Comparison of ENCODE assay signal across 8 cellular contexts in the genomic region with DNA sequence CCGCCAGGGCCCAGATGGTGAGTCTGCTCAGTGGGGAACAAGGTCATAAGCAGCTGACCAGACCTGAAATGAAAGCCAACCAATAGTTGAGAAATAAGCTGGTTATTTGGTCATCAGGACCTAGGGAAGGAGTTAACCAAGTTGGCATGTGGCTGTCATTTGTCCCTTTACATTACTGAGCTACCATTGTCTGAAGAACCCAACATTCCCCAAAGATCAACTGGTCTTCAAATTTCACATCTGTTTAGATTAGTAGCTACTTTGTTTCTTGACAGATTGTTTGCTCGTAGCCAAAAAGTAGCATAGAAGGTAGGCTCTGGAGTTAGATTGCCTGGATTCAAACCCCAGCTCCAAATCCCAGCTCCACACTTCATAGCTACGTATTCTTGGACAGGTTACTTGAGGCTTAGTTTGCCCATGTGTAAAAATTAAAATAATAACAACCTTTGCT. TPM values are rescaled to one million over a fixed set of nuclear protein-coding genes. Genes with fewer than 3 reads are reported as not detected.
A peak's percentile ranks its signal among the peaks of the same experiment; 100 is the strongest.
DNase-seq lines count a peak whose midpoint lies in the region; FAIRE-seq and TF ChIP-seq lines count a peak whose summit lies in the region.

No MANE protein-coding gene starts in this region.

- no peak for FAIRE-seq in D721Med (lab: Jason Lieb, UNC)

- peaks cover 16% of the 10 kb centered on the region for H3K4me1 ChIP-seq in neural progenitor cell

- H2AFZ ChIP-seq in neural progenitor cell (replicated peaks), result no peak overlapping the region

- peaks cover 34% of the 10 kb centered on the region for H3F3A ChIP-seq in neural progenitor cell (ENCODE audit: low read depth)

- H3K27me3 ChIP-seq in dorsolateral prefrontal cortex, result no peaks in the 10 kb centered on the region
- no peaks in the 10 kb centered on the region for H3K27me3 ChIP-seq in neural progenitor cell

- H3K27me3 Mint-ChIP-seq in CD14-positive monocyte (ENCODE audit: low read depth in 3 of 3) (no peaks in the 10 kb centered on the region), neural progenitor cell (ENCODE audit: insufficient read depth, low read depth) (peaks cover 6% of the 10 kb centered on the region), endothelial cell (ENCODE audit: unreplicated experiment) (peaks cover 2% of the 10 kb centered on the region)

- peak overlapping the region; percentile 79 for H3K4me2 ChIP-seq in neural progenitor cell

- H3K36me3 Mint-ChIP-seq in CD14-positive monocyte (peaks cover 11 to 23% of the 10 kb centered on the region in 2 donors), neural progenitor cell (peaks cover 13% of the 10 kb centered on the region), endothelial cell (ENCODE audit: low read depth, unreplicated experiment) (no peaks in the 10 kb centered on the region)

- no peaks in the 10 kb centered on the region for H3K36me3 ChIP-seq in neural progenitor cell

- H3K27ac ChIP-seq in dorsolateral prefrontal cortex (peak overlapping the region in 48 of 59 donors; percentile 73 to 96 (median 91)), neural progenitor cell (no peak overlapping the region)

- no peak for TF ChIP-seq CTCF in CD14-positive monocyte (IDR thresholded peaks at IDR 0.05)
- no peak for TF ChIP-seq CTCF in dorsolateral prefrontal cortex (IDR thresholded peaks at IDR 0.05 in 54 of 56, conservative IDR thresholded peaks at IDR 0.05 in 2 of 56; ENCODE audit: low read depth in 1 of 56, partially characterized antibody in 56 of 56)
- no peak for TF ChIP-seq CTCF in neural progenitor cell (IDR thresholded peaks at IDR 0.05)
- TF ChIP-seq CTCF in endothelial cell (IDR thresholded peaks at IDR 0.05; ENCODE audit: unreplicated experiment), result no peak
- no peak for TF ChIP-seq CTCF in D721Med (IDR thresholded peaks at IDR 0.05; ENCODE audit: insufficient read depth, missing control alignments)

- intact Hi-C loops in CD14-positive monocyte (cut with micrococcal nuclease) (loop anchor here (5.0 to 10.0 kb wide), 6 partner anchors 54 to 406 kb away; partner anchors contain the start of genes C6orf47 (in 1 of the 2), CLIC1 (in 1 of the 2), GPANK1 (in 1 of the 2) and MICB (in 1 of the 2)), dorsolateral prefrontal cortex (cut with DNase I) (loop anchor here (5.0 to 10.0 kb wide), 6 partner anchors 34 to 416 kb away; partner anchors contain the start of genes EHMT2 (in 1 of the 2), LTB (in 1 of the 2) and VARS1 (in 1 of the 2))

- no peaks in the 10 kb centered on the region for H3K9me3 Mint-ChIP-seq in CD14-positive monocyte
- no peaks in the 10 kb centered on the region for H3K9me3 Mint-ChIP-seq in neural progenitor cell
- H3K9me3 Mint-ChIP-seq in endothelial cell (ENCODE audit: unreplicated experiment), result no peaks in the 10 kb centered on the region

- H3K4me3 ChIP-seq in dorsolateral prefrontal cortex (peak overlapping the region in 58 of 59 donors; percentile 48 to 82 (median 68)), neural progenitor cell (peak overlapping the region; percentile 51)

- H3K4me1 Mint-ChIP-seq in CD14-positive monocyte (peaks cover 46% of the 10 kb centered on the region), neural progenitor cell (peaks cover 38% of the 10 kb centered on the region), endothelial cell (ENCODE audit: unreplicated experiment) (peaks cover 10% of the 10 kb centered on the region)

- peaks cover 32% of the 10 kb centered on the region for H3K79me2 ChIP-seq in neural progenitor cell (ENCODE audit: low read depth)

- no peak for DNase-seq in CD14-positive monocyte (ENCODE audit: low spot score)
- peak; percentile 23 for DNase-seq in MV-4-11 (lab: John Stamatoyannopoulos, UW)
- DNase-seq in dorsolateral prefrontal cortex, result no peak
- DNase-seq in neural progenitor cell (ENCODE audit: low spot score), result no peak
- DNase-seq in NK-92 treated with Interleukin-12 subunit alpha and Interleukin-12 subunit beta, amount 100 ng/mL, for 24 hours (lab: John Stamatoyannopoulos, UW), result no peak
- DNase-seq in endothelial cell (ENCODE audit: low spot score), result no peak
- no peak for DNase-seq in DMS53 treated with DMSO at 0.1 percent for 48 hours (lab: John Stamatoyannopoulos, UW; ENCODE audit: unreplicated experiment)
- no peak for DNase-seq in D721Med (ENCODE audit: insufficient read length, low spot score)

- H4K20me1 ChIP-seq in neural progenitor cell (ENCODE audit: low read depth), result no peaks in the 10 kb centered on the region

- H3K27ac Mint-ChIP-seq in CD14-positive monocyte (peak overlapping the region in 6 of 7 donors; percentile 86 to 96 (median 92)), neural progenitor cell (no peak overlapping the region), endothelial cell (ENCODE audit: unreplicated experiment) (no peak overlapping the region)

- H3K4me3 Mint-ChIP-seq in CD14-positive monocyte, result no peak overlapping the region
- peak overlapping the region; percentile 88 for H3K4me3 Mint-ChIP-seq in neural progenitor cell
- H3K4me3 Mint-ChIP-seq in endothelial cell (ENCODE audit: unreplicated experiment), result no peak overlapping the region

- no peaks in the 10 kb centered on the region for H3K9me3 ChIP-seq in neural progenitor cell (ENCODE audit: low read depth)

- peak overlapping the region; percentile 84 for H3K9ac ChIP-seq in neural progenitor cell

RNA-seq across cellular contexts. Expression of gene NFKBIL1, which starts 1.0 kb away (rescaled TPM):
- polyA plus RNA-seq in CD14-positive monocyte, result 10 to 100 TPM in 1 of 2 donors, 1 to 10 TPM in 1; 7.7 to 10.3 TPM
- total RNA-seq in dorsolateral prefrontal cortex (10 to 100 TPM; 13.8 to 27.3 (median 20.1) TPM), neural progenitor cell (ENCODE audit: low replicate concordance) (8.6 and 30.3 TPM in 2 replicates), endothelial cell (ENCODE audit: unreplicated experiment) (13.4 TPM)

RNA-seq across cellular contexts. Expression of gene ATP6V1G2, which starts 2.0 kb away (rescaled TPM):
- not detected for polyA plus RNA-seq in CD14-positive monocyte
- total RNA-seq in dorsolateral prefrontal cortex (100 to 1,000 TPM in 118 of 120 experiments, 10 to 100 TPM in 2; 80.0 to 352 (median 250) TPM), neural progenitor cell (ENCODE audit: low replicate concordance) (6.8 and 8.8 TPM in 2 replicates), endothelial cell (ENCODE audit: unreplicated experiment) (1.8 TPM)

RNA-seq across cellular contexts. Expression of gene DDX39B, which starts 6.6 kb away (rescaled TPM):
- polyA plus RNA-seq in CD14-positive monocyte, result 10 to 100 TPM; 64.1 to 67.8 TPM
- total RNA-seq in dorsolateral prefrontal cortex (100 to 1,000 TPM; 154 to 265 (median 191) TPM), neural progenitor cell (ENCODE audit: low replicate concordance) (493 and 913 TPM in 2 replicates), endothelial cell (ENCODE audit: unreplicated experiment) (336 TPM)

RNA-seq across cellular contexts. Expression of gene MCCD1, which starts 19.7 kb away (rescaled TPM):
- polyA plus RNA-seq in CD14-positive monocyte, result not detected
- total RNA-seq in dorsolateral prefrontal cortex, result not detected
- not detected in 2 replicates for total RNA-seq in neural progenitor cell (ENCODE audit: low replicate concordance)
- total RNA-seq in endothelial cell (ENCODE audit: unreplicated experiment), result not detected

RNA-seq across cellular contexts. Expression of gene LTA, which starts 23.6 kb away (rescaled TPM):
- polyA plus RNA-seq in CD14-positive monocyte, result under 1 TPM in 1 of 2 donors, not detected in 1; 0.26 TPM
- 1 to 10 TPM in 4 of 120 experiments, under 1 TPM in 44, not detected in 72; 0.30 to 1.9 (median 0.53) TPM for total RNA-seq in dorsolateral prefrontal cortex
- not detected in 2 replicates for total RNA-seq in neural progenitor cell (ENCODE audit: low replicate concordance)
- total RNA-seq in endothelial cell (ENCODE audit: unreplicated experiment), result not detected

Comparison
In these comparisons a context has a peak if more than half of its experiments do, and no peak if none do; other contexts are left out.
1. H3K27ac Mint-ChIP-seq: peak in CD14-positive monocyte (6 of 7); none in neural progenitor cell (single experiment) and endothelial cell (single experiment).